Comparison of ENCODE assay signal across 11 cellular contexts in genomic region chr12:82210882-82211281, GRCh38.
"Had no signal": no experiment of that assay in that cellular context is flagged by ENCODE, and none has a peak within 500 bp of the region (broad histone marks: within the 10 kb centered on the region; RNA-seq: fewer than 3 reads in every experiment).

No MANE protein-coding gene starts in this region.

- H2AFZ ChIP-seq: GM23248, GM23338 had no signal

- H3K4me1 ChIP-seq: HAP-1 had no signal

- DNase-seq: GM23248, GOT3, H7, H9, HCEC 1CT, HFFc6 had no signal

- H3K4me2 ChIP-seq: GM23338 had no signal

- H3K9me3 ChIP-seq: HAP-1 had no signal

- H3K9ac ChIP-seq: GM23248 had no signal

- FAIRE-seq: H1, H54 had no signal

- H3K4me3 ChIP-seq: GM23248, GM23338, HAP-1 had no signal

- H3K36me3 ChIP-seq: HAP-1 had no signal

- ATAC-seq: GM23338, HCT116 had no signal

- H3K27ac ChIP-seq: GM23248 had no signal
